ENCODE assay signal across 30 cellular contexts in genomic region chr3:65677486-65677885, GRCh38.
"Had no signal": no experiment of that assay in that cellular context is flagged by ENCODE, and none has a peak within 500 bp of the region (broad histone marks: within the 10 kb centered on the region; RNA-seq: fewer than 3 reads in every experiment).

No MANE protein-coding gene starts in this region.

- H3K27me3 Mint-ChIP-seq: dendritic cell treated with granulocyte-macrophage colony-stimulating factor and Interleukin-4, amounts not matched to agents 40 ng/mL and 50 ng/mL, for 4 days; memory B cell; progenitor cell of endocrine pancreas; stimulated activated naive CD8-positive, alpha-beta T cell treated with anti-CD3 and anti-CD28 coated beads, Interleukin-15, amount 100 ng/mL, for 72 hours had no signal

- H3K9me3 ChIP-seq: colonic mucosa, esophagus squamous epithelium, right atrium auricular region, suprapubic skin, transverse colon, upper lobe of right lung, uterus had no signal

- H3K36me3 ChIP-seq: colonic mucosa, esophagus squamous epithelium, neural progenitor cell, right atrium auricular region, suprapubic skin, transverse colon, upper lobe of right lung, uterus had no signal

- H3K4me3 ChIP-seq: colonic mucosa, esophagus squamous epithelium, lung, neural progenitor cell, right atrium auricular region, smooth muscle cell, suprapubic skin, transverse colon, upper lobe of right lung, uterus had no signal

- H3K4me1 ChIP-seq: colonic mucosa, parathyroid adenoma, right atrium auricular region, suprapubic skin, transverse colon, uterus had no signal

- H3K4me3 Mint-ChIP-seq: dendritic cell treated with granulocyte-macrophage colony-stimulating factor and Interleukin-4, amounts not matched to agents 40 ng/mL and 50 ng/mL, for 4 days; endodermal cell; immature natural killer cell; memory B cell; natural killer cell; neural progenitor cell; stimulated activated naive CD8-positive, alpha-beta T cell treated with anti-CD3 and anti-CD28 coated beads, Interleukin-15, amount 100 ng/mL, for 72 hours had no signal

- H3K27me3 ChIP-seq: colonic mucosa, esophagus squamous epithelium, neural progenitor cell, right atrium auricular region, suprapubic skin, transverse colon, upper lobe of right lung, uterus had no signal

- H3K27ac ChIP-seq: colonic mucosa, epithelial cell of prostate, esophagus squamous epithelium, neural progenitor cell, parathyroid adenoma, right atrium auricular region, suprapubic skin, transverse colon, upper lobe of right lung, uterus had no signal

- H3K9me3 Mint-ChIP-seq: dendritic cell treated with granulocyte-macrophage colony-stimulating factor and Interleukin-4, amounts not matched to agents 40 ng/mL and 50 ng/mL, for 4 days; endodermal cell; memory B cell; neural progenitor cell; stimulated activated naive CD8-positive, alpha-beta T cell treated with anti-CD3 and anti-CD28 coated beads, Interleukin-15, amount 100 ng/mL, for 72 hours had no signal

- H3K4me1 Mint-ChIP-seq: immature natural killer cell; memory B cell; natural killer cell; stimulated activated naive CD8-positive, alpha-beta T cell treated with anti-CD3 and anti-CD28 coated beads, Interleukin-15, amount 100 ng/mL, for 72 hours had no signal

- H3K27ac Mint-ChIP-seq: dendritic cell treated with granulocyte-macrophage colony-stimulating factor and Interleukin-4, amounts not matched to agents 40 ng/mL and 50 ng/mL, for 4 days; endodermal cell; immature natural killer cell; memory B cell; natural killer cell; neural progenitor cell; progenitor cell of endocrine pancreas; stimulated activated naive CD8-positive, alpha-beta T cell treated with anti-CD3 and anti-CD28 coated beads, Interleukin-15, amount 100 ng/mL, for 72 hours had no signal

- ATAC-seq: left lobe of liver; natural killer cell; sciatic nerve; stimulated activated naive CD8-positive, alpha-beta T cell treated with anti-CD3 and anti-CD28 coated beads, Interleukin-15, amount 100 ng/mL, for 72 hours; upper lobe of right lung had no signal

- H3K36me3 Mint-ChIP-seq: immature natural killer cell, memory B cell, natural killer cell, neural progenitor cell had no signal

- DNase-seq: colonic mucosa; effector CD8-positive, alpha-beta T cell; endodermal cell; esophagus squamous epithelium; foreskin melanocyte; hypothalamus; immature natural killer cell; islet precursor cell; natural killer cell; stimulated activated CD4-positive, alpha-beta T cell treated with anti-CD3 and anti-CD28 coated beads, Interleukin-12 subunit alpha, Interleukin-12 subunit beta, amount 100 ng/mL, for 4 hours; stimulated activated CD4-positive, alpha-beta T cell treated with anti-CD3 and anti-CD28 coated beads, Interleukin-1b, Interleukin-23, amount 100 ng/mL, for 48 hours; stimulated activated CD4-positive, alpha-beta T cell treated with anti-CD3 and anti-CD28 coated beads, Interleukin-4, amount 100 ng/mL, for 1 hour; stimulated activated CD8-positive, alpha-beta memory T cell treated with anti-CD3 and anti-CD28 coated beads, Interleukin-4, amount 100 ng/mL, for 48 hours; stimulated activated naive CD4-positive, alpha-beta T cell; stimulated activated naive CD8-positive, alpha-beta T cell treated with anti-CD3 and anti-CD28 coated beads, Interleukin-15, amount 100 ng/mL, for 72 hours; transverse colon; upper lobe of right lung; uterus had no signal
